Comparison of ENCODE assay signal across 9 cellular contexts in genomic region chr9:127448112-127448805, GRCh38. TPM values are rescaled to one million over a fixed set of nuclear protein-coding genes. Genes with fewer than 3 reads are reported as not detected.
A peak's percentile ranks its signal among the peaks of the same experiment; 100 is the strongest.
DNase-seq lines count a peak whose midpoint lies in the region; ATAC-seq lines count a peak whose summit lies in the region.
"Had no signal": no experiment of that assay in that cellular context is flagged by ENCODE, and none has a peak within 500 bp of the region (broad histone marks: within the 10 kb centered on the region; RNA-seq: fewer than 3 reads in every experiment).

No MANE protein-coding gene starts in this region.

- H3K9me3 ChIP-seq in CD4-positive, CD25-positive, alpha-beta regulatory T cell (ENCODE audit: control insufficient read depth in 2 of 2, low read length in 2 of 2) = no peaks in the 10 kb centered on the region
- H3K9me3 ChIP-seq in HUES48 (ENCODE audit: control insufficient read depth, insufficient read depth, low read length) (no peaks in the 10 kb centered on the region), mesenchymal stem cell (ENCODE audit: control insufficient read depth, low read length) (peaks cover 15% of the 10 kb centered on the region)

- H3K4me3 Mint-ChIP-seq in CD4-positive, CD25-positive, alpha-beta regulatory T cell = peak overlapping the region; percentile 44 to 100 (median 71)
- H3K4me3 Mint-ChIP-seq in activated naive CD8-positive, alpha-beta T cell treated with anti-CD3 and anti-CD28 coated beads, Interleukin-2, amount 50 U/mL, for 24 hours = peak overlapping the region; percentile 99

- H2BK120ac ChIP-seq in mesenchymal stem cell (ENCODE audit: low read depth, low read length) = no peak overlapping the region

- H3K9me3 Mint-ChIP-seq in CD4-positive, CD25-positive, alpha-beta regulatory T cell = no peaks in the 10 kb centered on the region
- H3K9me3 Mint-ChIP-seq in activated naive CD8-positive, alpha-beta T cell treated with anti-CD3 and anti-CD28 coated beads, Interleukin-2, amount 50 U/mL, for 24 hours = peaks cover 14% of the 10 kb centered on the region

- H2AFZ ChIP-seq in mesenchymal stem cell (ENCODE audit: low read depth, low read length) = no peak overlapping the region

- peaks cover 63% of the 10 kb centered on the region for H3K36me3 ChIP-seq in CD4-positive, CD25-positive, alpha-beta regulatory T cell (ENCODE audit: control insufficient read depth, insufficient read depth, low read length)
- H3K36me3 ChIP-seq in HUES48 (ENCODE audit: control insufficient read depth, insufficient read depth, low read length) (peaks cover 69% of the 10 kb centered on the region), mesenchymal stem cell (ENCODE audit: control insufficient read depth in 1 of 2, insufficient read depth in 2 of 2, low read depth in 1 of 2, low read length in 2 of 2) (peaks cover 55 to 67% of the 10 kb centered on the region in 2 experiments)

- H3K4me1 ChIP-seq in CD4-positive, CD25-positive, alpha-beta regulatory T cell (ENCODE audit: control insufficient read depth, insufficient read depth, low read length, poor library complexity, severe bottlenecking) = peaks cover 33% of the 10 kb centered on the region
- peaks cover 11% of the 10 kb centered on the region for H3K4me1 ChIP-seq in HUES48 (ENCODE audit: control insufficient read depth, insufficient read depth, low read length)
- peaks cover 14% of the 10 kb centered on the region for H3K4me1 ChIP-seq in mesenchymal stem cell (ENCODE audit: control insufficient read depth, insufficient read depth, low read depth, low read length)

- no peak overlapping the region for H3K4me3 ChIP-seq in CD4-positive, CD25-positive, alpha-beta regulatory T cell (ENCODE audit: low read depth, low read length)
- H3K4me3 ChIP-seq in HUES48 (ENCODE audit: low read depth, low read length) (peak overlapping the region; percentile 96), mesenchymal stem cell (ENCODE audit: insufficient read depth in 1 of 2, low read depth in 1 of 2, low read length in 2 of 2) (peak overlapping the region; percentile 27 to 94)

- ATAC-seq in CD4-positive, CD25-positive, alpha-beta regulatory T cell (ENCODE audit: low read depth in 2 of 2) = no peak
- ATAC-seq in activated naive CD8-positive, alpha-beta T cell treated with anti-CD3 and anti-CD28 coated beads, Interleukin-2, amount 50 U/mL, for 24 hours = no peak
- ATAC-seq in HG03460 (IDR thresholded peaks at IDR 0.05; ENCODE audit: unreplicated experiment) = no peak

- H3K4ac ChIP-seq in mesenchymal stem cell (ENCODE audit: low read depth in 1 of 2, low read length in 2 of 2) = no peak overlapping the region

- peak overlapping the region in 1 of 3 donors; percentile 96 for H3K27ac Mint-ChIP-seq in CD4-positive, CD25-positive, alpha-beta regulatory T cell
- peak overlapping the region; percentile 99 for H3K27ac Mint-ChIP-seq in activated naive CD8-positive, alpha-beta T cell treated with anti-CD3 and anti-CD28 coated beads, Interleukin-2, amount 50 U/mL, for 24 hours

- H3K23ac ChIP-seq in mesenchymal stem cell (ENCODE audit: low read length in 2 of 2) = no peak overlapping the region

- no peak overlapping the region for H2BK12ac ChIP-seq in mesenchymal stem cell (ENCODE audit: low read length in 2 of 2)

- H3K27me3 ChIP-seq in CD4-positive, CD25-positive, alpha-beta regulatory T cell (ENCODE audit: control insufficient read depth, insufficient read depth, low read length) = no peaks in the 10 kb centered on the region
- H3K27me3 ChIP-seq in HUES48 (ENCODE audit: control insufficient read depth, insufficient read depth, low read length) (no peaks in the 10 kb centered on the region), mesenchymal stem cell (ENCODE audit: control insufficient read depth in 1 of 2, insufficient read depth in 1 of 2, low read length in 2 of 2) (no peaks in the 10 kb centered on the region)

- peaks cover 6% of the 10 kb centered on the region for H3K27me3 Mint-ChIP-seq in CD4-positive, CD25-positive, alpha-beta regulatory T cell
- H3K27me3 Mint-ChIP-seq in activated naive CD8-positive, alpha-beta T cell treated with anti-CD3 and anti-CD28 coated beads, Interleukin-2, amount 50 U/mL, for 24 hours = no peaks in the 10 kb centered on the region

- peak overlapping the region; percentile 78 for H3K4me2 ChIP-seq in mesenchymal stem cell (ENCODE audit: low read length, poor library complexity, severe bottlenecking)

- no peak overlapping the region for H4K91ac ChIP-seq in mesenchymal stem cell (ENCODE audit: low read length)

- H4K8ac ChIP-seq in mesenchymal stem cell (ENCODE audit: low read length) = no peak overlapping the region

- peaks cover 7 to 47% (median 35%) of the 10 kb centered on the region in 4 donors for H3K4me1 Mint-ChIP-seq in CD4-positive, CD25-positive, alpha-beta regulatory T cell
- peaks cover 52% of the 10 kb centered on the region for H3K4me1 Mint-ChIP-seq in activated naive CD8-positive, alpha-beta T cell treated with anti-CD3 and anti-CD28 coated beads, Interleukin-2, amount 50 U/mL, for 24 hours

- peaks cover 44% of the 10 kb centered on the region for H3K36me3 Mint-ChIP-seq in CD4-positive, CD25-positive, alpha-beta regulatory T cell
- peaks cover 78% of the 10 kb centered on the region for H3K36me3 Mint-ChIP-seq in activated naive CD8-positive, alpha-beta T cell treated with anti-CD3 and anti-CD28 coated beads, Interleukin-2, amount 50 U/mL, for 24 hours (ENCODE audit: low read depth)

- no peak overlapping the region for H3K18ac ChIP-seq in mesenchymal stem cell (ENCODE audit: low read depth in 1 of 2, low read length in 2 of 2)

- H3K9ac ChIP-seq in HUES48 (ENCODE audit: low read depth, low read length) (no peak overlapping the region; the same call in 1 of the 2 replicates), mesenchymal stem cell (ENCODE audit: low read length) (peak overlapping the region; percentile 97)

- no peak for DNase-seq in CD4-positive, CD25-positive, alpha-beta regulatory T cell
- DNase-seq in activated naive CD8-positive, alpha-beta T cell treated with anti-CD3 and anti-CD28 coated beads, Interleukin-2, amount 50 U/mL, for 24 hours = no peak
- DNase-seq in mesenchymal stem cell (no peak), NCI-H2029 treated with DMSO at 0.1 percent for 48 hours (lab: John Stamatoyannopoulos, UW) (no peak), OCI-M1 (lab: John Stamatoyannopoulos, UW) (no peak)
- no peak for DNase-seq in activated effector memory CD4-positive, alpha-beta T cell treated with Interleukin-2 at 50 U/mL for 16 hours
- DNase-seq: central memory CD4-positive, alpha-beta T cell had no signal

- H3K79me1 ChIP-seq in mesenchymal stem cell (replicated peaks; ENCODE audit: low read length, poor library complexity, severe bottlenecking) = peaks cover 5% of the 10 kb centered on the region

- H2BK15ac ChIP-seq in mesenchymal stem cell (ENCODE audit: low read depth, poor library complexity, severe bottlenecking) = no peak overlapping the region

- WGBS in mesenchymal stem cell = 95% methylated on average over 8 of the region's 8 CpGs

- no peak overlapping the region for H3K14ac ChIP-seq in mesenchymal stem cell (ENCODE audit: low read length in 2 of 2)

- no peak overlapping the region for H3K27ac ChIP-seq in CD4-positive, CD25-positive, alpha-beta regulatory T cell (ENCODE audit: insufficient read depth, low read length, poor library complexity, severe bottlenecking)
- peak overlapping the region; percentile 97 for H3K27ac ChIP-seq in HUES48 (ENCODE audit: low read depth, low read length)
- H3K27ac ChIP-seq in mesenchymal stem cell (ENCODE audit: low read length, poor library complexity, severe bottlenecking) = peak overlapping the region; percentile 36

- H2BK5ac ChIP-seq in mesenchymal stem cell (ENCODE audit: low read depth, low read length, poor library complexity, severe bottlenecking) = no peak overlapping the region

- no peak overlapping the region for H2AK5ac ChIP-seq in mesenchymal stem cell (ENCODE audit: low read length, severe bottlenecking)

RNA-seq across cellular contexts. Expression of gene RPL12, which starts 2.9 kb away (rescaled TPM):
- total RNA-seq in CD4-positive, CD25-positive, alpha-beta regulatory T cell = 1,070 TPM
- polyA plus RNA-seq in CD4-positive, CD25-positive, alpha-beta regulatory T cell = 1,000 to 10,000 TPM; 1,415 to 2,269 (median 1,793) TPM
- 2,850 TPM for polyA plus RNA-seq in mesenchymal stem cell (2013, experiment 1 of 2)
- 2,702 TPM for polyA plus RNA-seq in mesenchymal stem cell (2013, experiment 2 of 2)

RNA-seq across cellular contexts. Expression of gene LRSAM1, which starts 3.1 kb away (rescaled TPM):
- 24.0 TPM for total RNA-seq in CD4-positive, CD25-positive, alpha-beta regulatory T cell
- polyA plus RNA-seq in CD4-positive, CD25-positive, alpha-beta regulatory T cell = 1 to 10 TPM; 3.9 to 7.2 (median 5.2) TPM
- polyA plus RNA-seq in mesenchymal stem cell (2013, experiment 1 of 2) = 7.9 TPM
- 7.2 TPM for polyA plus RNA-seq in mesenchymal stem cell (2013, experiment 2 of 2)

RNA-seq across cellular contexts. Expression of gene ZNF79, which starts 24.1 kb away (rescaled TPM):
- total RNA-seq in CD4-positive, CD25-positive, alpha-beta regulatory T cell = 9.0 TPM
- polyA plus RNA-seq in CD4-positive, CD25-positive, alpha-beta regulatory T cell = 1 to 10 TPM; 3.4 to 7.8 (median 6.7) TPM
- 3.0 TPM for polyA plus RNA-seq in mesenchymal stem cell (2013, experiment 1 of 2)
- polyA plus RNA-seq in mesenchymal stem cell (2013, experiment 2 of 2) = 3.0 TPM

RNA-seq across cellular contexts. Expression of gene SLC2A8, which starts 51.3 kb away (rescaled TPM):
- 15.6 TPM for total RNA-seq in CD4-positive, CD25-positive, alpha-beta regulatory T cell
- polyA plus RNA-seq in CD4-positive, CD25-positive, alpha-beta regulatory T cell = 10 to 100 TPM in 2 of 4 donors, 1 to 10 TPM in 2; 5.5 to 14.7 (median 8.0) TPM
- 6.3 TPM for polyA plus RNA-seq in mesenchymal stem cell (2013, experiment 1 of 2)
- polyA plus RNA-seq in mesenchymal stem cell (2013, experiment 2 of 2) = 6.8 TPM
